In genomic region chr13:27450921-27451461, GRCh38 we compare ENCODE assay signal across 8 cellular contexts. TPM values are rescaled to one million over a fixed set of nuclear protein-coding genes. Genes with fewer than 3 reads are reported as not detected.
DNase-seq lines count a peak whose midpoint lies in the region; ATAC-seq and TF ChIP-seq lines count a peak whose summit lies in the region.

No MANE protein-coding gene starts in this region.

- no peak for TF ChIP-seq CTCF in GM12865 (IDR thresholded peaks at IDR 0.05; ENCODE audit: insufficient read depth, low read depth, low read length, missing control alignments)
- no peak for TF ChIP-seq CTCF in foreskin keratinocyte (conservative IDR thresholded peaks at IDR 0.05)
- TF ChIP-seq CTCF in neural cell (IDR thresholded peaks at IDR 0.05; ENCODE audit: poor library complexity, severe bottlenecking): no peak
- TF ChIP-seq CTCF in uterus (IDR thresholded peaks at IDR 0.05): no peak

- peak overlapping the region; percentile 99 for H3K4me3 ChIP-seq in GM12865 (ENCODE audit: low read depth, low read length)
- peak overlapping the region; percentile 87 for H3K4me3 ChIP-seq in neural cell (ENCODE audit: low read length)
- H3K4me3 ChIP-seq in uterus: peak overlapping the region; percentile 74 to 91

- H3F3A ChIP-seq in neural cell (ENCODE audit: insufficient read depth, low read length, poor library complexity, severe bottlenecking): no peaks in the 10 kb centered on the region

- no peaks in the 10 kb centered on the region for H3K9me3 ChIP-seq in neural cell (ENCODE audit: low read length)
- no peaks in the 10 kb centered on the region for H3K9me3 ChIP-seq in uterus

- no peaks in the 10 kb centered on the region for H3K27me3 Mint-ChIP-seq in activated naive CD4-positive, alpha-beta T cell treated with anti-CD3 and anti-CD28 coated beads for 36 hours (ENCODE audit: low read depth)

- H3K27me3 ChIP-seq in foreskin keratinocyte (no peaks in the 10 kb centered on the region), neural cell (ENCODE audit: insufficient read depth, low read depth, low read length) (peaks cover 8% of the 10 kb centered on the region), uterus (no peaks in the 10 kb centered on the region)

- H3K9ac ChIP-seq in neural cell (ENCODE audit: low read length): peak overlapping the region; percentile 94

- H3K4me3 Mint-ChIP-seq in activated naive CD4-positive, alpha-beta T cell treated with anti-CD3 and anti-CD28 coated beads for 36 hours: peak overlapping the region; percentile 94

- H3K4me1 ChIP-seq in foreskin keratinocyte: peaks cover 4% of the 10 kb centered on the region
- H3K4me1 ChIP-seq in uterus: no peaks in the 10 kb centered on the region

- H3K9me3 Mint-ChIP-seq in activated naive CD4-positive, alpha-beta T cell treated with anti-CD3 and anti-CD28 coated beads for 36 hours: no peaks in the 10 kb centered on the region

- H3K27ac ChIP-seq in foreskin keratinocyte (peak overlapping the region; percentile 48), neural cell (ENCODE audit: low read length) (peak overlapping the region; percentile 94), uterus (peak overlapping the region; percentile 95 to 97)

- TF ChIP-seq RAD21 in neural cell (conservative IDR thresholded peaks at IDR 0.05): no peak

- no peak for TF ChIP-seq EP300 in neural cell (conservative IDR thresholded peaks at IDR 0.05; ENCODE audit: poor library complexity, severe bottlenecking)

- DNase-seq in GM12865 (ENCODE audit: low read depth) (no peak), NCI-H526 treated with DMSO at 0.1 percent for 48 hours (lab: John Stamatoyannopoulos, UW) (peak; percentile 90), foreskin keratinocyte (peak; percentile 61 to 80), uterus (peak; percentile 28 to 40)
- DNase-seq in activated naive CD4-positive, alpha-beta T cell treated with anti-CD3 and anti-CD28 coated beads for 36 hours: peak; percentile 28

- CTCF ChIA-PET in activated naive CD4-positive, alpha-beta T cell treated with anti-CD3 and anti-CD28 coated beads for 36 hours (lab: Charles Lee): interaction anchor here (0.7 to 1.9 kb wide), 3 partner anchors 8 to 26 kb away, joined by 3 to 4 read pairs (median 3); partner anchors contain the start of gene GTF3A

- peaks cover 8% of the 10 kb centered on the region for H3K36me3 Mint-ChIP-seq in activated naive CD4-positive, alpha-beta T cell treated with anti-CD3 and anti-CD28 coated beads for 36 hours (ENCODE audit: low read depth)

- no peaks in the 10 kb centered on the region for H3K9me2 ChIP-seq in neural cell (ENCODE audit: insufficient read depth, low read length)

- intact Hi-C loops in activated naive CD4-positive, alpha-beta T cell treated with anti-CD3 and anti-CD28 coated beads for 36 hours (cut with micrococcal nuclease): loop anchor here (1.0 to 5.0 kb wide), 5 partner anchors 25 to 687 kb away; partner anchors contain the start of genes LNX2, PAN3, RPL21 and USP12
- intact Hi-C loops in uterus (cut with DNase I; ENCODE audit: low total_unique reads): no loop called here

- peak overlapping the region; percentile 99 for H3K27ac Mint-ChIP-seq in activated naive CD4-positive, alpha-beta T cell treated with anti-CD3 and anti-CD28 coated beads for 36 hours

- H3K36me3 ChIP-seq in neural cell (ENCODE audit: insufficient read depth, low read length) (no peaks in the 10 kb centered on the region), uterus (no peaks in the 10 kb centered on the region)

- H2AFZ ChIP-seq in neural cell (ENCODE audit: low read depth, low read length): peak overlapping the region; percentile 91

- no peaks in the 10 kb centered on the region for H4K20me1 ChIP-seq in neural cell (ENCODE audit: insufficient read depth)

- peak; percentile 27 for ATAC-seq in foreskin keratinocyte
- ATAC-seq in GM18867 (IDR thresholded peaks at IDR 0.05; ENCODE audit: unreplicated experiment): no peak
- ATAC-seq in HG03460 (IDR thresholded peaks at IDR 0.05; ENCODE audit: unreplicated experiment): no peak

- H3K79me2 ChIP-seq in neural cell (replicated peaks; ENCODE audit: insufficient read depth, low read length): peaks cover 12% of the 10 kb centered on the region

- peak overlapping the region; percentile 95 for H3K4me2 ChIP-seq in neural cell (ENCODE audit: low read length)

- peaks cover 52% of the 10 kb centered on the region for H3K4me1 Mint-ChIP-seq in activated naive CD4-positive, alpha-beta T cell treated with anti-CD3 and anti-CD28 coated beads for 36 hours (ENCODE audit: low read depth)

- TF ChIP-seq POLR2A in uterus (IDR thresholded peaks at IDR 0.05): no peak

TF ChIP-seq in neural cell, 6 proteins besides CTCF, POLR2A, EP300 and RAD21:
- TF ChIP-seq, protein P1, sequence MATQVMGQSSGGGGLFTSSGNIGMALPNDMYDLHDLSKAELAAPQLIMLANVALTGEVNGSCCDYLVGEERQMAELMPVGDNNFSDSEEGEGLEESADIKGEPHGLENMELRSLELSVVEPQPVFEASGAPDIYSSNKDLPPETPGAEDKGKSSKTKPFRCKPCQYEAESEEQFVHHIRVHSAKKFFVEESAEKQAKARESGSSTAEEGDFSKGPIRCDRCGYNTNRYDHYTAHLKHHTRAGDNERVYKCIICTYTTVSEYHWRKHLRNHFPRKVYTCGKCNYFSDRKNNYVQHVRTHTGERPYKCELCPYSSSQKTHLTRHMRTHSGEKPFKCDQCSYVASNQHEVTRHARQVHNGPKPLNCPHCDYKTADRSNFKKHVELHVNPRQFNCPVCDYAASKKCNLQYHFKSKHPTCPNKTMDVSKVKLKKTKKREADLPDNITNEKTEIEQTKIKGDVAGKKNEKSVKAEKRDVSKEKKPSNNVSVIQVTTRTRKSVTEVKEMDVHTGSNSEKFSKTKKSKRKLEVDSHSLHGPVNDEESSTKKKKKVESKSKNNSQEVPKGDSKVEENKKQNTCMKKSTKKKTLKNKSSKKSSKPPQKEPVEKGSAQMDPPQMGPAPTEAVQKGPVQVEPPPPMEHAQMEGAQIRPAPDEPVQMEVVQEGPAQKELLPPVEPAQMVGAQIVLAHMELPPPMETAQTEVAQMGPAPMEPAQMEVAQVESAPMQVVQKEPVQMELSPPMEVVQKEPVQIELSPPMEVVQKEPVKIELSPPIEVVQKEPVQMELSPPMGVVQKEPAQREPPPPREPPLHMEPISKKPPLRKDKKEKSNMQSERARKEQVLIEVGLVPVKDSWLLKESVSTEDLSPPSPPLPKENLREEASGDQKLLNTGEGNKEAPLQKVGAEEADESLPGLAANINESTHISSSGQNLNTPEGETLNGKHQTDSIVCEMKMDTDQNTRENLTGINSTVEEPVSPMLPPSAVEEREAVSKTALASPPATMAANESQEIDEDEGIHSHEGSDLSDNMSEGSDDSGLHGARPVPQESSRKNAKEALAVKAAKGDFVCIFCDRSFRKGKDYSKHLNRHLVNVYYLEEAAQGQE (IDR thresholded peaks at IDR 0.05; ENCODE audit: borderline replicate concordance): no peak
- TF ChIP-seq SMC3 (conservative IDR thresholded peaks at IDR 0.05; ENCODE audit: poor library complexity) (no peak), TAF1 (IDR thresholded peaks at IDR 0.05; ENCODE audit: low read depth) (no peak), MXI1 (conservative IDR thresholded peaks at IDR 0.05; ENCODE audit: poor library complexity, severe bottlenecking) (no peak), POLR2AphosphoS5 (IDR thresholded peaks at IDR 0.05) (no peak), EZH2 (IDR thresholded peaks at IDR 0.05; ENCODE audit: borderline replicate concordance, insufficient read depth, low read length, poor library complexity, severe bottlenecking) (no peak)

RNA-seq across cellular contexts. Expression of gene MTIF3, which starts 0.6 kb away (rescaled TPM):
- total RNA-seq in activated naive CD4-positive, alpha-beta T cell treated with anti-CD3 and anti-CD28 coated beads for 36 hours: 10 to 100 TPM; 34.0 to 42.1 TPM
- total RNA-seq in foreskin keratinocyte: 39.0 and 40.9 TPM in 2 replicates
- polyA plus RNA-seq in foreskin keratinocyte: 44.9 and 45.3 TPM in 2 replicates
- 66.5 and 68.8 TPM in 2 replicates for polyA plus RNA-seq in neural cell
- polyA minus RNA-seq in neural cell: 35.3 and 44.6 TPM in 2 replicates
- 100 to 1,000 TPM in 1 of 4 donors, 10 to 100 TPM in 3; 14.6 to 102 (median 40.0) TPM for total RNA-seq in uterus

RNA-seq across cellular contexts. Expression of gene GTF3A, which starts 26.6 kb away (rescaled TPM):
- total RNA-seq in activated naive CD4-positive, alpha-beta T cell treated with anti-CD3 and anti-CD28 coated beads for 36 hours: 100 to 1,000 TPM; 303 to 314 TPM
- 113 and 117 TPM in 2 replicates for total RNA-seq in foreskin keratinocyte
- polyA plus RNA-seq in foreskin keratinocyte: 104 and 114 TPM in 2 replicates
- polyA plus RNA-seq in neural cell: 104 and 111 TPM in 2 replicates
- 59.2 and 64.1 TPM in 2 replicates for polyA minus RNA-seq in neural cell
- 100 to 1,000 TPM in 2 of 4 donors, 10 to 100 TPM in 2; 31.8 to 174 (median 98.3) TPM for total RNA-seq in uterus
